ENCODE assay signal across 1 cellular context in genomic region chr15:38652998-38653397, GRCh38.
TF ChIP-seq lines count a peak whose summit lies in the region.

No MANE protein-coding gene starts in this region.

TF ChIP-seq in GM12878, 131 proteins besides CTCF, POLR2A, EP300 and RAD21 (continued from another document):
- no peak for TF ChIP-seq ZBTB33 (IDR thresholded peaks at IDR 0.05)
- TF ChIP-seq RELB (IDR thresholded peaks at IDR 0.05; ENCODE audit: low read depth) = peak; percentile 27; the same call in 1 of the 2 replicates
- peak in 1 of 2 experiments; percentile 49; a peak in 1 of 4 replicates for TF ChIP-seq BHLHE40 (IDR thresholded peaks at IDR 0.05; ENCODE audit: borderline replicate concordance in 1 of 2, low read depth in 2 of 2, low read length in 1 of 2)
- TF ChIP-seq TCF7 (IDR thresholded peaks at IDR 0.05; ENCODE audit: borderline replicate concordance) = peak; percentile 41; the same call in 1 of the 2 replicates
- peak; percentile 80 for TF ChIP-seq RUNX3 (IDR thresholded peaks at IDR 0.05; ENCODE audit: low read length)
- TF ChIP-seq MTA2 (IDR thresholded peaks at IDR 0.05; ENCODE audit: low read depth) = 0 out of 2 replicates have a peak, but pooled peaks have one; percentile 41
- TF ChIP-seq ZNF687 (IDR thresholded peaks at IDR 0.05) = peak; percentile 44; the same call in 1 of the 2 replicates
- TF ChIP-seq MLLT1 (IDR thresholded peaks at IDR 0.05) = 0 out of 2 replicates have a peak, but pooled peaks have one; percentile 15
- no peak for TF ChIP-seq TCF12 (IDR thresholded peaks at IDR 0.05; ENCODE audit: low read depth, low read length)
- TF ChIP-seq IKZF1 (conservative IDR thresholded peaks at IDR 0.05) = peak; percentile 49; the same call in 1 of the 2 replicates
